Comparison of ENCODE assay signal across 18 cellular contexts in the genomic region with DNA sequence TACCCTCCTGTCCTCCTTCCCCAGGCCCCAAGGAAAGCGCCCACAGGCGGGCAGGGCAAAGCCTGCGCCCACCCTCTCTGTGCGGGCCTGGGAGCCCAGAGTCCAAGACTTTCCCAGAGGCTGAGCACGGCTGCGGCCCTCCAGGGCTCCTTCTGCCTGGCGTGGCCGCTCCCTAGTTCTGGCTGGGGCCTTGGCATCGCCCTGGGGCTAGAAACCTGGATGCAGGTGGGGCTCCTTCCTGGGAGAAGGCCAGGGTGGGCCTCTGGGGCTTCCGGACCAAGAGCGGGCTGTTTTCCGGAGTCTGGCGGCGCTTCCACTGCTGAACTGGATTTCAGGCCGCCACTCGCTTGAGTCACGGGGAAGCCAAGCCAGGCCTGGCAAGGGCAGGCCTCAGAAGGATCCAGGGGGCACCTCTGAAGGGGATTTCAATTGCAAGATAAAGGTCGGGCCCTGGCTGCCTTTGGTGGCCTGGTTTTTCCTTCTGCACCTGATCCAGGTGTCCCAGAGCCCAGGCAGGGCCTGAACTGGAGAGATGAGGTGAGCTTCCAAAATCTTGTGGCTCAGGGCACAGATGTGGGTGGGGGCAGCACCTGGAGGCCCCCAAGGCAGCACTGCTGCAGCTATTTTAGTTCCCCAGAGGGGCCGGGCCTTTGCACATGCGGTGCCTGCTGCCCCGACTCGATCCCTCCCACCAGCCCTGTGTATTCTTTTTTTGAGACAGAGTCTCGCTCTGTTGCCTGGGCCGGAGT.
DNase-seq lines count a peak whose midpoint lies in the region; ATAC-seq, FAIRE-seq and TF ChIP-seq lines count a peak whose summit lies in the region.
"Had no signal": no experiment of that assay in that cellular context is flagged by ENCODE, and none has a peak within 500 bp of the region (broad histone marks: within the 10 kb centered on the region; RNA-seq: fewer than 3 reads in every experiment).

No MANE protein-coding gene starts in this region.

- POLR2A ChIA-PET in A549 (lab: Yijun Ruan, JAX) (interaction anchor here (0.6 kb wide), 1 partner anchor 11 kb away, joined by 4 read pairs; no protein-coding TSS in a partner anchor), OCI-LY7 (lab: Charles Lee) (no interaction called here), PC-3 (lab: Charles Lee; ENCODE audit: unreplicated experiment) (no interaction called here)

- BruUV-seq in OCI-LY7 (replicated peaks; lab: Mats Ljungman, UMichigan) (no TSS peak), PC-3 (replicated peaks; lab: Mats Ljungman, UMichigan) (no TSS peak)

- H3K79me2 ChIP-seq in OCI-LY7 (ENCODE audit: insufficient read depth, low read depth, low read length) (peaks cover 14% of the 10 kb centered on the region), PC-3 (ENCODE audit: low read length) (peaks cover 14% of the 10 kb centered on the region)

- H3K9me2 ChIP-seq in OCI-LY7 (ENCODE audit: insufficient read depth, low read length) (no peaks in the 10 kb centered on the region), PC-3 (replicated peaks; ENCODE audit: low read length) (no peaks in the 10 kb centered on the region)

- ATAC-seq in A549 (no peak), PC-3 (no peak)

- CTCF ChIA-PET in A549 (lab: Yijun Ruan, JAX) (interaction anchor here (0.7 to 4.3 kb wide), 8 partner anchors 12 to 379 kb away, joined by 3 to 49 read pairs (median 3); partner anchors contain the start of gene ERCC4), OCI-LY7 (lab: Charles Lee; ENCODE audit: unreplicated experiment) (no interaction called here), PC-3 (lab: Charles Lee) (no interaction called here)

- no peaks in the 10 kb centered on the region for H3K9me3 ChIP-seq in A549
- H3K9me3 ChIP-seq in OCI-LY7 (ENCODE audit: low read length) = no peaks in the 10 kb centered on the region
- no peaks in the 10 kb centered on the region for H3K9me3 ChIP-seq in kidney (ENCODE audit: control insufficient read depth in 1 of 2, low read length in 2 of 2)
- H3K9me3 ChIP-seq in suprapubic skin = no peaks in the 10 kb centered on the region
- no peaks in the 10 kb centered on the region for H3K9me3 ChIP-seq in thyroid gland
- H3K9me3 ChIP-seq in PC-3 (ENCODE audit: low read length) = no peaks in the 10 kb centered on the region
- H3K9me3 ChIP-seq: HAP-1 had no signal

- no peaks in the 10 kb centered on the region for H3F3A ChIP-seq in PC-3 (ENCODE audit: low read length, unreplicated experiment)

- TF ChIP-seq RAD21 in A549 (conservative IDR thresholded peaks at IDR 0.05 in 1 of 2, IDR thresholded peaks at IDR 0.05 in 1 of 2) = no peak

- no peak for FAIRE-seq in A549 (lab: Jason Lieb, UNC)
- no peak for FAIRE-seq in kidney (lab: Jason Lieb, UNC)

- peaks cover 3% of the 10 kb centered on the region; the same call in 1 of the 2 replicates for H3K36me3 ChIP-seq in OCI-LY7 (ENCODE audit: insufficient read depth, low read length)
- no peaks in the 10 kb centered on the region for H3K36me3 ChIP-seq in kidney (ENCODE audit: control insufficient read depth in 1 of 2, insufficient read depth in 2 of 2, low read length in 2 of 2)
- no peaks in the 10 kb centered on the region for H3K36me3 ChIP-seq in suprapubic skin
- H3K36me3 ChIP-seq in thyroid gland = no peaks in the 10 kb centered on the region
- no peaks in the 10 kb centered on the region for H3K36me3 ChIP-seq in PC-3 (ENCODE audit: low read depth, low read length)
- H3K36me3 ChIP-seq: HAP-1 had no signal

- H3K4me2 ChIP-seq in A549 = no peak overlapping the region
- peak overlapping the region; percentile 23; the same call in 1 of the 2 replicates for H3K4me2 ChIP-seq in OCI-LY7 (ENCODE audit: low read length)
- no peak overlapping the region for H3K4me2 ChIP-seq in PC-3 (ENCODE audit: low read length)

- H3K27me3 ChIP-seq in suprapubic skin = no peaks in the 10 kb centered on the region
- no peaks in the 10 kb centered on the region for H3K27me3 ChIP-seq in thyroid gland
- no peaks in the 10 kb centered on the region for H3K27me3 ChIP-seq in PC-3 (ENCODE audit: low read length)

- peaks cover 6% of the 10 kb centered on the region; the same call in 1 of the 3 replicates for H3K4me1 ChIP-seq in A549
- H3K4me1 ChIP-seq in OCI-LY7 (ENCODE audit: insufficient read depth, low read length, poor library complexity, severe bottlenecking) = peaks cover 26% of the 10 kb centered on the region
- H3K4me1 ChIP-seq in kidney (ENCODE audit: control insufficient read depth in 1 of 2, insufficient read depth in 1 of 2, low read depth in 1 of 2, low read length in 2 of 2) = peaks cover 0 to 3% of the 10 kb centered on the region in 2 donors
- peaks cover 25% of the 10 kb centered on the region for H3K4me1 ChIP-seq in suprapubic skin
- H3K4me1 ChIP-seq in thyroid gland = peaks cover 7 to 11% of the 10 kb centered on the region in 2 donors
- peaks cover 4% of the 10 kb centered on the region; the same call in 1 of the 2 replicates for H3K4me1 ChIP-seq in PC-3 (ENCODE audit: insufficient read depth, low read length)

- H2AFZ ChIP-seq in OCI-LY7 (ENCODE audit: low read length) (peak overlapping the region; percentile 53; the same call in 1 of the 2 replicates), PC-3 (ENCODE audit: low read length) (no peak overlapping the region)

- 95% methylated on average over 21 of the region's 24 CpGs for WGBS in A549 (ENCODE audit: missing lambda C conversion rate)
- 75% methylated on average over 19 of the region's 24 CpGs for WGBS in suprapubic skin
- WGBS in thyroid gland, 2 donors = 91 to 93% methylated on average over 18 to 21 of the region's 24 CpGs

- no peak for DNase-seq in A549 (ENCODE audit: low read depth in 1 of 2, low spot score in 1 of 2)
- no peak for DNase-seq in OCI-LY7 (ENCODE audit: low spot score)
- peak; percentile 66 for DNase-seq in kidney
- no peak for DNase-seq in suprapubic skin (ENCODE audit: low spot score in 2 of 2)
- no peak for DNase-seq in mucosa of gallbladder (ENCODE audit: low spot score)
- DNase-seq in thyroid gland = no peak
- DNase-seq in MV-4-11 (lab: John Stamatoyannopoulos, UW) = no peak
- no peak for DNase-seq in PC-3
- DNase-seq: 8988T; Kasumi-1; NCI-H1105; NCI-H1436 treated with DMSO at 0.1 percent for 48 hours; NCI-H187 treated with DMSO at 0.1 percent for 48 hours; NCI-H446 treated with DMSO at 0.1 percent for 48 hours; NK-92 treated with Interleukin-12 subunit alpha and Interleukin-12 subunit beta, amount 100 ng/mL, for 24 hours; RPMI8226; SHP77 had no signal

- TF ChIP-seq CTCF in A549 (IDR thresholded peaks at IDR 0.05) (no peak), OCI-LY7 (conservative IDR thresholded peaks at IDR 0.05; ENCODE audit: low read length) (no peak), kidney (IDR thresholded peaks at IDR 0.05; ENCODE audit: borderline replicate concordance, extremely low read depth, insufficient read depth) (no peak), suprapubic skin (IDR thresholded peaks at IDR 0.05) (no peak), thyroid gland (IDR thresholded peaks at IDR 0.05) (no peak), PC-3 (conservative IDR thresholded peaks at IDR 0.05; ENCODE audit: low read depth, low read length) (no peak)

- H3K4me3 ChIP-seq in A549 = no peak overlapping the region
- no peak overlapping the region for H3K4me3 ChIP-seq in OCI-LY7 (ENCODE audit: low read depth, low read length, poor library complexity, severe bottlenecking)
- no peak overlapping the region for H3K4me3 ChIP-seq in kidney (ENCODE audit: low read length in 2 of 2)
- no peak overlapping the region for H3K4me3 ChIP-seq in suprapubic skin
- H3K4me3 ChIP-seq in thyroid gland (replicated peaks in 1 of 3) = no peak overlapping the region
- no peak overlapping the region for H3K4me3 ChIP-seq in PC-3 (ENCODE audit: low read length)
- H3K4me3 ChIP-seq: HAP-1 had no signal

- no peak overlapping the region for H3K9ac ChIP-seq in kidney (ENCODE audit: low read length in 2 of 2)
- no peak overlapping the region for H3K9ac ChIP-seq in PC-3 (ENCODE audit: low read length)

- peak overlapping the region; percentile 24 to 99; a peak in 4 of 6 replicates for H3K27ac ChIP-seq in A549
- no peak overlapping the region for H3K27ac ChIP-seq in OCI-LY7 (ENCODE audit: low read depth, low read length, poor library complexity, severe bottlenecking)
- no peak overlapping the region for H3K27ac ChIP-seq in kidney (ENCODE audit: low read depth in 2 of 2, low read length in 2 of 2)
- peak overlapping the region; percentile 34 for H3K27ac ChIP-seq in suprapubic skin
- no peak overlapping the region for H3K27ac ChIP-seq in thyroid gland
- H3K27ac ChIP-seq in PC-3 (ENCODE audit: low read length) = no peak overlapping the region

- TF ChIP-seq POLR2A in A549 (IDR thresholded peaks at IDR 0.05; ENCODE audit: low read length) (no peak), suprapubic skin (IDR thresholded peaks at IDR 0.05) (no peak), thyroid gland (IDR thresholded peaks at IDR 0.05) (no peak)

- H4K20me1 ChIP-seq in OCI-LY7 (ENCODE audit: insufficient read depth, low read length) (peaks cover 6% of the 10 kb centered on the region), PC-3 (ENCODE audit: low read length) (no peaks in the 10 kb centered on the region)

- intact Hi-C loops in OCI-LY7 (cut with micrococcal nuclease; ENCODE audit: unreplicated experiment) (no loop called here), kidney (cut with DNase I) (no loop called here), thyroid gland (cut with DNase I) (no loop called here), PC-3 (cut with micrococcal nuclease) (no loop called here)

- TF ChIP-seq EP300 in A549 (IDR thresholded peaks at IDR 0.05) (no peak), suprapubic skin (IDR thresholded peaks at IDR 0.05) (no peak)

TF ChIP-seq in A549, 52 proteins besides CTCF, POLR2A, EP300 and RAD21 (continues in another document):
- no peak for TF ChIP-seq HEYL (CRISPR knock-in tag; IDR thresholded peaks at IDR 0.05)
- TF ChIP-seq RARB (CRISPR knock-in tag; IDR thresholded peaks at IDR 0.05) = no peak
- TF ChIP-seq RCOR1 (IDR thresholded peaks at IDR 0.05; ENCODE audit: low read depth, low read length) = no peak
- TF ChIP-seq TFCP2L1 (CRISPR knock-in tag; IDR thresholded peaks at IDR 0.05) = no peak
- no peak for TF ChIP-seq SMC3 (IDR thresholded peaks at IDR 0.05)
- no peak for TF ChIP-seq CEBPB (IDR thresholded peaks at IDR 0.05)
- no peak for TF ChIP-seq CHD4 (IDR thresholded peaks at IDR 0.05; ENCODE audit: borderline replicate concordance)
- no peak for TF ChIP-seq ESRRA (IDR thresholded peaks at IDR 0.05; ENCODE audit: borderline replicate concordance, low read length)
- no peak for TF ChIP-seq ZFP36 (IDR thresholded peaks at IDR 0.05; ENCODE audit: borderline replicate concordance, partially characterized antibody)
- TF ChIP-seq, protein P1, sequence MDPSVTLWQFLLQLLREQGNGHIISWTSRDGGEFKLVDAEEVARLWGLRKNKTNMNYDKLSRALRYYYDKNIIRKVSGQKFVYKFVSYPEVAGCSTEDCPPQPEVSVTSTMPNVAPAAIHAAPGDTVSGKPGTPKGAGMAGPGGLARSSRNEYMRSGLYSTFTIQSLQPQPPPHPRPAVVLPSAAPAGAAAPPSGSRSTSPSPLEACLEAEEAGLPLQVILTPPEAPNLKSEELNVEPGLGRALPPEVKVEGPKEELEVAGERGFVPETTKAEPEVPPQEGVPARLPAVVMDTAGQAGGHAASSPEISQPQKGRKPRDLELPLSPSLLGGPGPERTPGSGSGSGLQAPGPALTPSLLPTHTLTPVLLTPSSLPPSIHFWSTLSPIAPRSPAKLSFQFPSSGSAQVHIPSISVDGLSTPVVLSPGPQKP (IDR thresholded peaks at IDR 0.05; ENCODE audit: low read depth, low read length) = no peak

Comparison
In these comparisons a context has a peak if more than half of its experiments do, and no peak if none do; other contexts are left out.
1. H3K27ac ChIP-seq: peak in A549 (2 of 2) and suprapubic skin (single experiment); none in OCI-LY7 (single experiment), kidney (0 of 2), thyroid gland (0 of 3) and PC-3 (single experiment).